Comparison of ENCODE assay signal across 17 cellular contexts in genomic region chr2:105736145-105736544, GRCh38. TPM values are rescaled to one million over a fixed set of nuclear protein-coding genes. Genes with fewer than 3 reads are reported as not detected.
DNase-seq lines count a peak whose midpoint lies in the region; ATAC-seq and TF ChIP-seq lines count a peak whose summit lies in the region.
"Had no signal": no experiment of that assay in that cellular context is flagged by ENCODE, and none has a peak within 500 bp of the region (broad histone marks: within the 10 kb centered on the region; RNA-seq: fewer than 3 reads in every experiment).

No MANE protein-coding gene starts in this region.

- ATAC-seq in CD4-positive, CD25-positive, alpha-beta regulatory T cell (ENCODE audit: low read depth in 2 of 2): no peak
- ATAC-seq in naive thymus-derived CD8-positive, alpha-beta T cell: no peak
- ATAC-seq in HG03095 (IDR thresholded peaks at IDR 0.05; ENCODE audit: unreplicated experiment): no peak
- ATAC-seq in GM18505 (IDR thresholded peaks at IDR 0.05; ENCODE audit: unreplicated experiment): no peak

- 0 out of 2 replicates have a peak, but pooled peaks have one; percentile 11 for TF ChIP-seq CTCF in WERI-Rb-1 (IDR thresholded peaks at IDR 0.05; ENCODE audit: low read depth, low read length)

- no peak overlapping the region for H3K4me3 ChIP-seq in CD4-positive, CD25-positive, alpha-beta regulatory T cell (ENCODE audit: low read depth, low read length)
- H3K4me3 ChIP-seq in H7 (ENCODE audit: insufficient read depth, low read depth, low read length) (no peak overlapping the region), WERI-Rb-1 (ENCODE audit: low read depth, low read length) (no peak overlapping the region)
- H3K4me3 ChIP-seq: MG63, SJCRH30 had no signal

- no peaks in the 10 kb centered on the region for H3K27me3 ChIP-seq in CD4-positive, CD25-positive, alpha-beta regulatory T cell (ENCODE audit: control insufficient read depth, insufficient read depth, low read length)
- no peaks in the 10 kb centered on the region for H3K27me3 ChIP-seq in H7 (ENCODE audit: control insufficient read depth, insufficient read depth, low read length)
- H3K27me3 ChIP-seq in WERI-Rb-1 (ENCODE audit: insufficient read depth, low read depth, severe bottlenecking): no peaks in the 10 kb centered on the region
- H3K27me3 ChIP-seq: MG63, SJCRH30 had no signal

- peak overlapping the region in 1 of 4 donors; percentile 46 for H3K4me3 Mint-ChIP-seq in CD4-positive, CD25-positive, alpha-beta regulatory T cell
- H3K4me3 Mint-ChIP-seq in naive thymus-derived CD8-positive, alpha-beta T cell: no peak overlapping the region
- H3K4me3 Mint-ChIP-seq: CD14-positive monocyte had no signal

- POLR2A ChIA-PET in naive thymus-derived CD8-positive, alpha-beta T cell (lab: Charles Lee): no interaction called here

- TF ChIP-seq POLR2A in GM18505 (IDR thresholded peaks at IDR 0.05; ENCODE audit: borderline replicate concordance, extremely low read depth, insufficient read depth, insufficient read length): no peak

- H3K9me3 ChIP-seq in CD4-positive, CD25-positive, alpha-beta regulatory T cell (ENCODE audit: control insufficient read depth in 2 of 2, low read length in 2 of 2): no peaks in the 10 kb centered on the region
- no peaks in the 10 kb centered on the region for H3K9me3 ChIP-seq in WERI-Rb-1 (ENCODE audit: severe bottlenecking)
- H3K9me3 ChIP-seq: MG63, SJCRH30 had no signal

- H3K9me3 Mint-ChIP-seq in CD4-positive, CD25-positive, alpha-beta regulatory T cell: no peaks in the 10 kb centered on the region
- H3K9me3 Mint-ChIP-seq in naive thymus-derived CD8-positive, alpha-beta T cell: peaks cover 0 to 2% (median 0%) of the 10 kb centered on the region in 9 donors

- no peaks in the 10 kb centered on the region for H3K36me3 Mint-ChIP-seq in CD4-positive, CD25-positive, alpha-beta regulatory T cell
- no peaks in the 10 kb centered on the region for H3K36me3 Mint-ChIP-seq in naive thymus-derived CD8-positive, alpha-beta T cell
- H3K36me3 Mint-ChIP-seq: CD14-positive monocyte had no signal

- DNase-seq in CD4-positive, CD25-positive, alpha-beta regulatory T cell: no peak
- DNase-seq in H7 (peak; percentile 39), WERI-Rb-1 (no peak), iPS-NIHi7 (ENCODE audit: extremely low spot score) (peak; percentile 51), NCI-H226 (no peak)
- no peak for DNase-seq in naive thymus-derived CD8-positive, alpha-beta T cell
- DNase-seq: MG63, NCI-H1105, NCI-H1694 treated with DMSO at 0.1 percent for 48 hours, NCI-H446, NCI-H69, RPMI8226, SJCRH30, SW 1271 had no signal

- no peak overlapping the region for H3K27ac ChIP-seq in CD4-positive, CD25-positive, alpha-beta regulatory T cell (ENCODE audit: insufficient read depth, low read length, poor library complexity, severe bottlenecking)
- H3K27ac ChIP-seq in WERI-Rb-1: no peak overlapping the region

- H3K27me3 Mint-ChIP-seq in CD4-positive, CD25-positive, alpha-beta regulatory T cell: no peaks in the 10 kb centered on the region
- no peaks in the 10 kb centered on the region for H3K27me3 Mint-ChIP-seq in naive thymus-derived CD8-positive, alpha-beta T cell

- peaks cover 68% of the 10 kb centered on the region for H3K4me1 ChIP-seq in CD4-positive, CD25-positive, alpha-beta regulatory T cell (ENCODE audit: control insufficient read depth, insufficient read depth, low read length, poor library complexity, severe bottlenecking)

- H3K27ac Mint-ChIP-seq in CD4-positive, CD25-positive, alpha-beta regulatory T cell: peak overlapping the region in 2 of 3 donors; percentile 81 to 92
- peak overlapping the region in 4 of 10 donors; percentile 18 to 99 (median 52) for H3K27ac Mint-ChIP-seq in naive thymus-derived CD8-positive, alpha-beta T cell

- H3K36me3 ChIP-seq in CD4-positive, CD25-positive, alpha-beta regulatory T cell (ENCODE audit: control insufficient read depth, insufficient read depth, low read length): no peaks in the 10 kb centered on the region
- H3K36me3 ChIP-seq in H7 (replicated peaks; ENCODE audit: control insufficient read depth, insufficient read depth, low read length) (no peaks in the 10 kb centered on the region), WERI-Rb-1 (no peaks in the 10 kb centered on the region)
- H3K36me3 ChIP-seq: MG63, SJCRH30 had no signal

- peaks cover 34 to 82% (median 50%) of the 10 kb centered on the region in 4 donors for H3K4me1 Mint-ChIP-seq in CD4-positive, CD25-positive, alpha-beta regulatory T cell
- peaks cover 44 to 88% (median 71%) of the 10 kb centered on the region in 4 donors for H3K4me1 Mint-ChIP-seq in naive thymus-derived CD8-positive, alpha-beta T cell

RNA-seq across cellular contexts. Expression of gene NCK2, which starts 8.6 kb away (rescaled TPM):
- total RNA-seq in CD4-positive, CD25-positive, alpha-beta regulatory T cell: 167 TPM
- 10 to 100 TPM; 44.8 to 62.3 (median 58.6) TPM for polyA plus RNA-seq in CD4-positive, CD25-positive, alpha-beta regulatory T cell
- 69.8 and 80.3 TPM in 2 replicates for total RNA-seq in H7 (2014; rRNA removed; shearing (Covaris generic))
- total RNA-seq in naive thymus-derived CD8-positive, alpha-beta T cell: 100 to 1,000 TPM; 119 to 124 TPM
- polyA plus RNA-seq in naive thymus-derived CD8-positive, alpha-beta T cell: 100 to 1,000 TPM in 1 of 3 donors, 10 to 100 TPM in 2; 36.6 to 110 (median 67.8) TPM

Comparison
In these comparisons a context has a peak if more than half of its experiments do, and no peak if none do; other contexts are left out.
1. DNase-seq: peak in H7 (single experiment) and iPS-NIHi7 (single experiment); none in CD4-positive, CD25-positive, alpha-beta regulatory T cell (0 of 3), WERI-Rb-1 (single experiment), naive thymus-derived CD8-positive, alpha-beta T cell (0 of 10) and NCI-H226 (single experiment).